10 cellular contexts compared by ENCODE assay signal in genomic region chr6:18997375-18997826, GRCh38.
DNase-seq lines count a peak whose midpoint lies in the region; ATAC-seq and TF ChIP-seq lines count a peak whose summit lies in the region.
"Had no signal": no experiment of that assay in that cellular context is flagged by ENCODE, and none has a peak within 500 bp of the region (broad histone marks: within the 10 kb centered on the region; RNA-seq: fewer than 3 reads in every experiment).

No MANE protein-coding gene starts in this region.

- H3K9ac ChIP-seq in neural cell (ENCODE audit: low read length): no peak overlapping the region

- TF ChIP-seq EP300 in neural cell (conservative IDR thresholded peaks at IDR 0.05; ENCODE audit: poor library complexity, severe bottlenecking): no peak

- no peaks in the 10 kb centered on the region for H3K36me3 ChIP-seq in neural cell (ENCODE audit: insufficient read depth, low read length)
- H3K36me3 ChIP-seq: SJCRH30 had no signal

- H3F3A ChIP-seq in neural cell (ENCODE audit: insufficient read depth, low read length, poor library complexity, severe bottlenecking): no peaks in the 10 kb centered on the region

- no peaks in the 10 kb centered on the region for H4K20me1 ChIP-seq in neural cell (ENCODE audit: insufficient read depth)

- no peaks in the 10 kb centered on the region for H3K79me2 ChIP-seq in neural cell (replicated peaks; ENCODE audit: insufficient read depth, low read length)

- peaks cover 5% of the 10 kb centered on the region for H3K9me3 ChIP-seq in neural cell (ENCODE audit: low read length)
- H3K9me3 ChIP-seq: SJCRH30 had no signal

- no peaks in the 10 kb centered on the region for H3K27me3 ChIP-seq in neural cell (ENCODE audit: insufficient read depth, low read depth, low read length)
- H3K27me3 ChIP-seq: SJCRH30 had no signal

- TF ChIP-seq CTCF in choroid plexus epithelial cell (conservative IDR thresholded peaks at IDR 0.05; ENCODE audit: low read depth, low read length) (peak; percentile 73), neural cell (IDR thresholded peaks at IDR 0.05; ENCODE audit: poor library complexity, severe bottlenecking) (peak; percentile 40)

- no peak overlapping the region for H2AFZ ChIP-seq in neural cell (ENCODE audit: low read depth, low read length)

- H3K4me3 ChIP-seq in choroid plexus epithelial cell (ENCODE audit: low read depth, low read length) (no peak overlapping the region), neural cell (ENCODE audit: low read length) (no peak overlapping the region)
- H3K4me3 ChIP-seq: SJCRH30, skin epidermis had no signal

- DNase-seq in COLO829 (ENCODE audit: low spot score) (peak; percentile 68), NCI-H524 treated with DMSO at 0.1 percent for 48 hours (lab: John Stamatoyannopoulos, UW) (peak; percentile 41), choroid plexus epithelial cell (ENCODE audit: low read depth) (peak; percentile 80), epidermal melanocyte (ENCODE audit: insufficient read length, low spot score) (no peak), islet precursor cell (no peak)

- H3K4me2 ChIP-seq in neural cell (ENCODE audit: low read length): no peak overlapping the region

- no peak overlapping the region for H3K27ac ChIP-seq in neural cell (ENCODE audit: low read length)
- H3K27ac ChIP-seq: SJCRH30, skin epidermis had no signal

- ATAC-seq in GM18873 (IDR thresholded peaks at IDR 0.05; ENCODE audit: low FRiP score, unreplicated experiment): peak; percentile 94
- ATAC-seq in HG03064 (IDR thresholded peaks at IDR 0.05; ENCODE audit: low read depth, unreplicated experiment): peak; percentile 84

- H3K9me2 ChIP-seq in neural cell (ENCODE audit: insufficient read depth, low read length): no peaks in the 10 kb centered on the region

- TF ChIP-seq RAD21 in neural cell (conservative IDR thresholded peaks at IDR 0.05): peak; percentile 51

TF ChIP-seq in neural cell, 6 proteins besides CTCF, POLR2A, EP300 and RAD21:
- TF ChIP-seq SMC3 (conservative IDR thresholded peaks at IDR 0.05; ENCODE audit: poor library complexity) (peak; percentile 44), EZH2 (IDR thresholded peaks at IDR 0.05; ENCODE audit: borderline replicate concordance, insufficient read depth, low read length, poor library complexity, severe bottlenecking) (no peak), REST (IDR thresholded peaks at IDR 0.05; ENCODE audit: borderline replicate concordance) (no peak)

Comparison
In these comparisons a context has a peak if more than half of its experiments do, and no peak if none do; other contexts are left out.
1. DNase-seq: peak in COLO829 (single experiment), NCI-H524 treated with DMSO at 0.1 percent for 48 hours (single experiment) and choroid plexus epithelial cell (single experiment); none in epidermal melanocyte (single experiment) and islet precursor cell (single experiment).